Comparison of ENCODE assay signal across 8 cellular contexts in genomic region chr13:46126552-46127171, GRCh38. TPM values are rescaled to one million over a fixed set of nuclear protein-coding genes. Genes with fewer than 3 reads are reported as not detected.
DNase-seq lines count a peak whose midpoint lies in the region; ATAC-seq and TF ChIP-seq lines count a peak whose summit lies in the region.

No MANE protein-coding gene starts in this region.

- no peak overlapping the region for H3K27ac ChIP-seq in KMS-11

- peak; percentile 35 for DNase-seq in Caki2 (ENCODE audit: low read depth)
- DNase-seq in GM20000 (ENCODE audit: low spot score), result peak; percentile 57
- DNase-seq in SIG-M5 (lab: John Stamatoyannopoulos, UW), result peak; percentile 10
- DNase-seq in activated effector memory CD4-positive, alpha-beta T cell treated with anti-CD3 and anti-CD28 coated beads, Interleukin-2, amount 50 U/mL, for 16 hours, result peak; percentile 86
- DNase-seq in germinal center (ENCODE audit: low spot score), result peak; percentile 68
- DNase-seq in posterior cingulate gyrus, result peak; percentile 62 to 96 (median 82)

- H3K4me2 ChIP-seq in KMS-11, result no peak overlapping the region

- TF ChIP-seq CTCF in GM20000 (IDR thresholded peaks at IDR 0.05; ENCODE audit: extremely low read depth, missing control alignments) (peak; percentile 83), KMS-11 (conservative IDR thresholded peaks at IDR 0.05; ENCODE audit: low read depth, low read length) (peak; percentile 81)

- H4K20me1 ChIP-seq in KMS-11 (ENCODE audit: insufficient read depth), result no peaks in the 10 kb centered on the region

- H3K27me3 ChIP-seq in KMS-11 (ENCODE audit: insufficient read depth, low read depth), result no peaks in the 10 kb centered on the region

- H3K79me2 ChIP-seq in KMS-11 (ENCODE audit: insufficient read depth, low read depth), result no peaks in the 10 kb centered on the region

- in situ Hi-C loops in Caki2 (cut with HindIII; ENCODE audit: low pct_unique_long_range_greater_than_20kb, low sequenced_read_pairs), result no loop called here

- H3K9ac ChIP-seq in KMS-11, result no peak overlapping the region

- no peaks in the 10 kb centered on the region for H3K36me3 ChIP-seq in KMS-11 (ENCODE audit: insufficient read depth)

- intact Hi-C loops in posterior cingulate gyrus (cut with DNase I), result loop anchor here (1.0 to 5.0 kb wide), 2 partner anchors 74 to 319 kb away; partner anchors contain the start of gene ZC3H13

- no peaks in the 10 kb centered on the region for H3K4me1 ChIP-seq in KMS-11 (ENCODE audit: low read depth, poor library complexity, severe bottlenecking)

- H2AFZ ChIP-seq in KMS-11 (ENCODE audit: low read depth), result no peak overlapping the region

- no peak overlapping the region for H3K4me3 ChIP-seq in KMS-11 (IDR thresholded peaks at IDR 0.05; ENCODE audit: insufficient read depth, low read depth, low read length)

- no peak for ATAC-seq in GM21367 (IDR thresholded peaks at IDR 0.05; ENCODE audit: unreplicated experiment)

RNA-seq across cellular contexts. Expression of gene CPB2, which starts 21.8 kb away (rescaled TPM):
- not detected in 2 replicates for total RNA-seq in Caki2 (2014; rRNA removed; shearing (Covaris generic); ENCODE audit: low replicate concordance)

RNA-seq across cellular contexts. Expression of gene LCP1, which starts 55.3 kb away (rescaled TPM):
- not detected in 2 replicates for total RNA-seq in Caki2 (2014; rRNA removed; shearing (Covaris generic); ENCODE audit: low replicate concordance)

Comparison
In these comparisons a context has a peak if more than half of its experiments do, and no peak if none do; other contexts are left out.
1. DNase-seq: peak in every context shown above with its lines; median percentile 86 in activated effector memory CD4-positive, alpha-beta T cell treated with anti-CD3 and anti-CD28 coated beads, Interleukin-2, amount 50 U/mL, for 16 hours; 82 in posterior cingulate gyrus; 68 in germinal center; 57 in GM20000; 35 in Caki2; 10 in SIG-M5.